17 cellular contexts compared by ENCODE assay signal in the genomic region with DNA sequence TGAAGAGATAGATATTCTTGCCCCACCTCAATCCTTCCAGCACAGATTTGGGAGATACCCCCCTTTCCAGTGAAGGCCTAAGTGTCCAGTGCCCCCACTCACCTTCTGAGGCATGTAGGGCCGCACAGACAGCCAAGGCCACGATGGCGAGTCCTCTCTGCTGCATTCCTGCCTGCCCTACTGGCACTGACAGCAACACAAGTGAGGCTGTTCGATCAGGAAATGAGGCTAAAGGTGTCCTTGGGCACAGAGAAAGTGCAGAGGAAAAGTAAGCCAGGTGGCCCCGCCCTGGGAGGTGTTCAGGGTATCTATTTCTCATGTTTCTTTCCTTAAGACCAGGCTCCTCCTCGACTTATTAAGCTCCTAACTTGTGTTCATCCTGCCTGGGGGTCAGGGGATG. TPM values are rescaled to one million over a fixed set of nuclear protein-coding genes. Genes with fewer than 3 reads are reported as not detected.
DNase-seq lines count a peak whose midpoint lies in the region; ATAC-seq and TF ChIP-seq lines count a peak whose summit lies in the region.
"Had no signal": no experiment of that assay in that cellular context is flagged by ENCODE, and none has a peak within 500 bp of the region (broad histone marks: within the 10 kb centered on the region; RNA-seq: fewer than 3 reads in every experiment).

A gene with protein sequence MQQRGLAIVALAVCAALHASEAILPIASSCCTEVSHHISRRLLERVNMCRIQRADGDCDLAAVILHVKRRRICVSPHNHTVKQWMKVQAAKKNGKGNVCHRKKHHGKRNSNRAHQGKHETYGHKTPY (minus strand): TSS at position 241 of the 400 bp plus-strand sequence. CDS start 75 bp downstream, at position 166.

- H3K4me3 Mint-ChIP-seq in activated CD4-positive, alpha-beta T cell treated with anti-CD3 and anti-CD28 coated beads, Interleukin-2, amount 10 ng/mL, durations not matched to agents 7 days and 5 days, result no peak within 1 kb of the TSS
- H3K4me3 Mint-ChIP-seq: central memory CD8-positive, alpha-beta T cell; immature natural killer cell had no signal

- no peak within 1 kb of the TSS for H3K4me2 ChIP-seq in MM.1S (ENCODE audit: low read depth, low read length)

- intact Hi-C loops in colonic mucosa (cut with DNase I), result no loop called here

- POLR2A ChIA-PET in activated CD4-positive, alpha-beta T cell treated with anti-CD3 and anti-CD28 coated beads, Interleukin-2, amount 10 ng/mL, durations not matched to agents 7 days and 5 days (lab: Charles Lee), result interaction anchor here (0.5 kb wide), 1 partner anchor 269 kb away, joined by 3 read pairs; no protein-coding TSS in a partner anchor

- no peaks in the 10 kb centered on the region for H3K9me2 ChIP-seq in MM.1S (replicated peaks; ENCODE audit: insufficient read depth, low read length)

- H3K4me1 Mint-ChIP-seq in activated CD4-positive, alpha-beta T cell treated with anti-CD3 and anti-CD28 coated beads, Interleukin-2, amount 10 ng/mL, durations not matched to agents 7 days and 5 days, result no peaks in the 10 kb centered on the region
- H3K4me1 Mint-ChIP-seq: central memory CD8-positive, alpha-beta T cell; immature natural killer cell had no signal

- H4K20me1 ChIP-seq in MM.1S (ENCODE audit: insufficient read depth, low read length), result no peaks in the 10 kb centered on the region

- H3F3A ChIP-seq in MM.1S (ENCODE audit: insufficient read depth, low read length), result no peaks in the 10 kb centered on the region

- H3K9me3 Mint-ChIP-seq in activated CD4-positive, alpha-beta T cell treated with anti-CD3 and anti-CD28 coated beads, Interleukin-2, amount 10 ng/mL, durations not matched to agents 7 days and 5 days, result no peaks in the 10 kb centered on the region
- H3K9me3 Mint-ChIP-seq: central memory CD8-positive, alpha-beta T cell had no signal

- H3K4me1 ChIP-seq in MM.1S (ENCODE audit: low read length) (no peaks in the 10 kb centered on the region), colonic mucosa (no peaks in the 10 kb centered on the region), right atrium auricular region (no peaks in the 10 kb centered on the region)

- no peaks in the 10 kb centered on the region for H3K27me3 Mint-ChIP-seq in activated CD4-positive, alpha-beta T cell treated with anti-CD3 and anti-CD28 coated beads, Interleukin-2, amount 10 ng/mL, durations not matched to agents 7 days and 5 days

- DNase-seq in activated CD4-positive, alpha-beta T cell treated with anti-CD3 and anti-CD28 coated beads, Interleukin-2, amount 10 ng/mL, durations not matched to agents 7 days and 5 days, result no peak
- no peak for DNase-seq in activated CD4-positive, alpha-beta T cell treated with anti-CD3 and anti-CD28 coated beads, Interleukin-2, amount 50 U/mL, for 48 hours
- DNase-seq in MM.1S, result no peak
- DNase-seq in colonic mucosa, result peak; percentile 86
- no peak for DNase-seq in renal cortical epithelial cell (ENCODE audit: low read depth)
- no peak for DNase-seq in right atrium auricular region (ENCODE audit: low spot score)
- DNase-seq in NAMALWA (ENCODE audit: low spot score), result no peak
- DNase-seq: Caco-2; effector CD8-positive, alpha-beta T cell; glutamatergic neuron; immature natural killer cell; stimulated activated CD4-positive, alpha-beta T cell treated with anti-CD3 and anti-CD28 coated beads, Interleukin-4, amount 100 ng/mL, for 1 hour; substantia nigra had no signal

- no peak within 1 kb of the TSS for H3K27ac Mint-ChIP-seq in activated CD4-positive, alpha-beta T cell treated with anti-CD3 and anti-CD28 coated beads, Interleukin-2, amount 10 ng/mL, durations not matched to agents 7 days and 5 days
- H3K27ac Mint-ChIP-seq: immature natural killer cell had no signal

- H3K36me3 ChIP-seq in MM.1S (replicated peaks; ENCODE audit: insufficient read depth, low read length), result no peaks in the 10 kb centered on the region
- no peaks in the 10 kb centered on the region for H3K36me3 ChIP-seq in colonic mucosa
- no peaks in the 10 kb centered on the region for H3K36me3 ChIP-seq in right atrium auricular region

- no peak within 1 kb of the TSS for H3K4me3 ChIP-seq in MM.1S (ENCODE audit: low read length)
- H3K4me3 ChIP-seq in colonic mucosa, result peak within 1 kb of the TSS; percentile 30
- no peak within 1 kb of the TSS for H3K4me3 ChIP-seq in right atrium auricular region
- H3K4me3 ChIP-seq: lung had no signal

- no peaks in the 10 kb centered on the region for H3K36me3 Mint-ChIP-seq in activated CD4-positive, alpha-beta T cell treated with anti-CD3 and anti-CD28 coated beads, Interleukin-2, amount 10 ng/mL, durations not matched to agents 7 days and 5 days (ENCODE audit: low read depth)
- H3K36me3 Mint-ChIP-seq: immature natural killer cell had no signal

- no peak within 1 kb of the TSS for H3K27ac ChIP-seq in MM.1S (ENCODE audit: low read length)
- peak within 1 kb of the TSS; percentile 94 for H3K27ac ChIP-seq in colonic mucosa
- no peak within 1 kb of the TSS for H3K27ac ChIP-seq in right atrium auricular region

- no peak for ATAC-seq in HG02973 (IDR thresholded peaks at IDR 0.05; ENCODE audit: unreplicated experiment)
- ATAC-seq: SK-N-SH treated with all-trans-retinoic acid at 6 μM for 48 hours had no signal

- CTCF ChIA-PET in activated CD4-positive, alpha-beta T cell treated with anti-CD3 and anti-CD28 coated beads, Interleukin-2, amount 10 ng/mL, durations not matched to agents 7 days and 5 days (lab: Charles Lee), result interaction anchor here (1.0 to 1.6 kb wide), 3 partner anchors 15 to 72 kb away, joined by 3 read pairs; partner anchors contain the start of gene TMEM267

- H3K27me3 ChIP-seq in MM.1S (replicated peaks; ENCODE audit: insufficient read depth, low read length) (no peaks in the 10 kb centered on the region), colonic mucosa (no peaks in the 10 kb centered on the region), right atrium auricular region (no peaks in the 10 kb centered on the region)

- H3K9me3 ChIP-seq in MM.1S (replicated peaks; ENCODE audit: insufficient read depth, low read length) (no peaks in the 10 kb centered on the region), colonic mucosa (no peaks in the 10 kb centered on the region), right atrium auricular region (no peaks in the 10 kb centered on the region)
- H3K9me3 ChIP-seq: Caco-2 had no signal

- no peak for TF ChIP-seq CTCF in MM.1S (IDR thresholded peaks at IDR 0.05; ENCODE audit: low read length)
- no peak for TF ChIP-seq CTCF in colonic mucosa (IDR thresholded peaks at IDR 0.05)
- TF ChIP-seq CTCF in right atrium auricular region (IDR thresholded peaks at IDR 0.05), result no peak

- no peaks in the 10 kb centered on the region for H3K79me2 ChIP-seq in MM.1S (ENCODE audit: low read length)

- H3K9ac ChIP-seq in MM.1S (ENCODE audit: low read length) (no peak within 1 kb of the TSS), colonic mucosa (ENCODE audit: low read depth in 2 of 2, low read length in 2 of 2) (peak within 1 kb of the TSS; percentile 24 to 73)

- H2AFZ ChIP-seq in MM.1S (ENCODE audit: low read length), result 0 out of 2 replicates have a peak within 1 kb of the TSS, but pooled peaks have one; percentile 31

RNA-seq across cellular contexts. Expression of the gene that starts here (rescaled TPM):
- total RNA-seq in activated CD4-positive, alpha-beta T cell treated with anti-CD3 and anti-CD28 coated beads, Interleukin-2, amount 10 ng/mL, durations not matched to agents 7 days and 5 days, result 10 to 100 TPM; 15.1 to 16.4 TPM
- total RNA-seq in colonic mucosa (100 to 1,000 TPM in 1 of 2 donors, 10 to 100 TPM in 1; 56.8 to 116 TPM), renal cortical epithelial cell (11.0 and 26.6 TPM in 2 replicates), right atrium auricular region (1 to 10 TPM in 1 of 2 donors, under 1 TPM in 1; 0.30 to 1.3 TPM)
